21 cellular contexts compared by ENCODE assay signal in the genomic region with DNA sequence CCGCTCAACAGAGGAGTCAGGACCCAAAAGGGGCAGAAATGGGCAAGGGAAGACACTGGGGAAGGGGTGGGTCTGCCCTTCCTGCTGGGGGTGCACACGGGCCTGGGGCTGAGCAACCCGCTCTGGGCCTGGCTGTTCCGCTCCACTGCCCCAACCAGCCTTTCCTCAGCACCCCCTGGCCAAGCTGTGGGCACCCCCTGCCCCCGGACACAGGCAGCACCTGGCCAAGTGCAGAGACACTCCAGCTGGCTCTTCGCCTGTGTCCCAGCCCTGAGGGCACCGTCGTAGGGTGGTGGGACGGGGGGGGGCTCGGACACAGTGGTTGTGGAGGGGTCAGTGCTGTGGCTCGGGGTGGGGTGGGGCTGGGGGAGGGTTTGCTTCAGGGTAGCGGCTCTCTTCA.
"Had no signal": no experiment of that assay in that cellular context is flagged by ENCODE, and none has a peak within 500 bp of the region (broad histone marks: within the 10 kb centered on the region; RNA-seq: fewer than 3 reads in every experiment).

No MANE protein-coding gene starts in this region.

- H3K4me3 ChIP-seq: mucosa of descending colon, pancreas, tibial nerve had no signal

- H3K9me3 Mint-ChIP-seq: activated CD4-positive, alpha-beta T cell treated with anti-CD3 and anti-CD28 coated beads, Interleukin-2, amount 10 ng/mL, durations not matched to agents 7 days and 5 days; activated naive CD8-positive, alpha-beta T cell treated with anti-CD3 and anti-CD28 coated beads, Interleukin-2, amount 50 U/mL, for 24 hours; activated T-cell treated with anti-CD3 and anti-CD28 coated beads, Interleukin-2, amount 50 U/mL, for 24 hours; activated T-helper 2 cell treated with anti-CD3 and anti-CD28 coated beads, Interferon-gamma antibody, Interleukin-2, Interleukin-4, amounts not matched to agents 10 μg/mL and 5 μg/mL and 100 μg/mL, durations not matched to agents 14 hours and 24 hours and 36 hours; effector memory CD8-positive, alpha-beta T cell; naive thymus-derived CD8-positive, alpha-beta T cell had no signal

- H3K27ac ChIP-seq: brain microvascular endothelial cell, pancreas had no signal

- H3K27me3 ChIP-seq: brain microvascular endothelial cell, pancreas, tibial nerve had no signal

- ATAC-seq: activated CD4-positive, CD25-positive, alpha-beta regulatory T cell treated with anti-CD3 and anti-CD28 coated beads, Interleukin-2, amount 50 U/mL, for 24 hours; activated CD8-positive, alpha-beta T cell treated with anti-CD3 and anti-CD28 coated beads, Interleukin-2, amount 10 ng/mL, durations not matched to agents 7 days and 5 days; effector memory CD8-positive, alpha-beta T cell; mucosa of descending colon; naive thymus-derived CD8-positive, alpha-beta T cell had no signal

- H3K9me3 ChIP-seq: mucosa of descending colon, pancreas, tibial nerve had no signal

- H3K27me3 Mint-ChIP-seq: activated CD4-positive, alpha-beta T cell treated with anti-CD3 and anti-CD28 coated beads, Interleukin-2, amount 10 ng/mL, durations not matched to agents 7 days and 5 days; activated naive CD8-positive, alpha-beta T cell treated with anti-CD3 and anti-CD28 coated beads, Interleukin-2, amount 50 U/mL, for 24 hours; activated T-cell treated with anti-CD3 and anti-CD28 coated beads, Interleukin-2, amount 50 U/mL, for 24 hours; effector memory CD8-positive, alpha-beta T cell; naive thymus-derived CD8-positive, alpha-beta T cell had no signal

- DNase-seq: activated CD4-positive, alpha-beta T cell treated with anti-CD3 and anti-CD28 coated beads, Interleukin-2, amount 10 ng/mL, durations not matched to agents 7 days and 5 days; activated CD8-positive, alpha-beta T cell treated with anti-CD3 and anti-CD28 coated beads, Interleukin-2, amount 10 ng/mL, durations not matched to agents 7 days and 5 days; activated naive CD4-positive, alpha-beta T cell treated with Interleukin-2 at 50 U/mL for 16 hours; activated naive CD8-positive, alpha-beta T cell treated with anti-CD3 and anti-CD28 coated beads, Interleukin-2, amount 50 U/mL, for 24 hours; activated T-cell treated with anti-CD3 and anti-CD28 coated beads, Interleukin-2, amount 50 U/mL, for 24 hours; aorta; effector memory CD8-positive, alpha-beta T cell; kidney; mesenchymal stem cell; stimulated activated CD4-positive, alpha-beta T cell treated with anti-CD3 and anti-CD28 coated beads, Interleukin-12 subunit alpha, Interleukin-12 subunit beta, amount 100 ng/mL, for 4 hours; stimulated activated CD4-positive, alpha-beta T cell treated with anti-CD3 and anti-CD28 coated beads, Interleukin-1b, Interleukin-23, amount 100 ng/mL, for 48 hours; stimulated activated naive CD4-positive, alpha-beta T cell treated with Interleukin-2 at 50 U/mL for 16 hours; T-helper 1 cell; T1000 had no signal

- H3K4me3 Mint-ChIP-seq: activated CD4-positive, alpha-beta T cell treated with anti-CD3 and anti-CD28 coated beads, Interleukin-2, amount 10 ng/mL, durations not matched to agents 7 days and 5 days; activated CD8-positive, alpha-beta T cell treated with anti-CD3 and anti-CD28 coated beads, Interleukin-2, amount 10 ng/mL, durations not matched to agents 7 days and 5 days; activated naive CD8-positive, alpha-beta T cell treated with anti-CD3 and anti-CD28 coated beads, Interleukin-2, amount 50 U/mL, for 24 hours; activated T-cell treated with anti-CD3 and anti-CD28 coated beads, Interleukin-2, amount 50 U/mL, for 24 hours; effector memory CD8-positive, alpha-beta T cell; naive thymus-derived CD8-positive, alpha-beta T cell had no signal

- H3K27ac Mint-ChIP-seq: activated CD4-positive, alpha-beta T cell treated with anti-CD3 and anti-CD28 coated beads, Interleukin-2, amount 10 ng/mL, durations not matched to agents 7 days and 5 days; activated CD8-positive, alpha-beta T cell treated with anti-CD3 and anti-CD28 coated beads, Interleukin-2, amount 10 ng/mL, durations not matched to agents 7 days and 5 days; activated naive CD8-positive, alpha-beta T cell treated with anti-CD3 and anti-CD28 coated beads, Interleukin-2, amount 50 U/mL, for 24 hours; activated T-cell treated with anti-CD3 and anti-CD28 coated beads, Interleukin-2, amount 50 U/mL, for 24 hours; activated T-helper 2 cell treated with anti-CD3 and anti-CD28 coated beads, Interferon-gamma antibody, Interleukin-2, Interleukin-4, amounts not matched to agents 10 μg/mL and 5 μg/mL and 100 μg/mL, durations not matched to agents 14 hours and 24 hours and 36 hours; naive thymus-derived CD8-positive, alpha-beta T cell had no signal

- H3K36me3 ChIP-seq: brain microvascular endothelial cell, pancreas, tibial nerve had no signal
